Comparison of ENCODE assay signal across 15 cellular contexts in the genomic region with DNA sequence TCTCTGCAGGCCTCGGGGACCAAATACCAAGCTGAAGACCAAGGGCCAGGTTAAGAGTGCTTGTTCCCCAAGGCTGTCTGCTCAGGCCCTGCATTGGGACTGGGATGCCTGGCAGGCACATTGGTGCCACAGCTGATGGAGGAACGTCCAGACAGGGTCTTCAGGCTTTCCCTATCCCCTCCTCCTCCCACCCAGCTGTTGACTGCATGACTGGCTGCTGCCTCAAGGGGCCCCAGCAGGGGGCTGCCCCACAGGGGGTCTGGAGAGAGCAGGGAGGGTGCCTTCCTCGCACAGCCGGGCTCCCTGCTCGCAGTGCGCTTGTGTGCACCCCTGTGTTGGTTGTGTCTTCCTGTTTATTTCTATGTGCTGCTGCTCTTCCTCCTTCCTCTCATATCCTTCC. TPM values are rescaled to one million over a fixed set of nuclear protein-coding genes. Genes with fewer than 3 reads are reported as not detected.
DNase-seq lines count a peak whose midpoint lies in the region; ATAC-seq and TF ChIP-seq lines count a peak whose summit lies in the region.
"Had no signal": no experiment of that assay in that cellular context is flagged by ENCODE, and none has a peak within 500 bp of the region (broad histone marks: within the 10 kb centered on the region; RNA-seq: fewer than 3 reads in every experiment).

No MANE protein-coding gene starts in this region.

- H4K91ac ChIP-seq in neuronal stem cell (ENCODE audit: low read depth, low read length, poor library complexity) = no peak overlapping the region

- H4K8ac ChIP-seq in neuronal stem cell (ENCODE audit: low read depth, low read length) = no peak overlapping the region

- no peak for TF ChIP-seq CTCF in GM10266 (IDR thresholded peaks at IDR 0.05; ENCODE audit: control insufficient read depth, insufficient read depth, low read depth, missing control alignments)

- H2BK12ac ChIP-seq in neuronal stem cell (ENCODE audit: low read length) = no peak overlapping the region

- H3K9me3 ChIP-seq in HUES6 (ENCODE audit: control insufficient read depth, insufficient read depth, low read depth, low read length) = no peaks in the 10 kb centered on the region
- no peaks in the 10 kb centered on the region for H3K9me3 ChIP-seq in neuronal stem cell (replicated peaks in 1 of 2; ENCODE audit: control insufficient read depth in 2 of 2, insufficient read depth in 1 of 2, low read depth in 1 of 2, low read length in 2 of 2)
- H3K9me3 ChIP-seq: colonic mucosa, gastroesophageal sphincter, MG63, right lobe of liver had no signal

- H3K27ac ChIP-seq in HUES6 (ENCODE audit: low read depth, low read length) (peak overlapping the region; percentile 41; the same call in 1 of the 2 replicates), caudate nucleus (ENCODE audit: low read depth, low read length) (peak overlapping the region; percentile 83), neuronal stem cell (replicated peaks; ENCODE audit: low read length) (no peak overlapping the region)
- H3K27ac ChIP-seq: colonic mucosa, gastroesophageal sphincter, right lobe of liver had no signal

- H3K4me2 ChIP-seq in neuronal stem cell (ENCODE audit: insufficient read depth, low read length, poor library complexity, severe bottlenecking) = no peak overlapping the region

- ATAC-seq in Right ventricle myocardium inferior = no peak
- ATAC-seq: gastroesophageal sphincter; natural killer cell treated with Interleukin-12 subunit alpha and Interleukin-12 subunit beta and Interleukin-15 and Interleukin-18, amount 100 ng/mL, for 72 hours; stimulated activated naive CD8-positive, alpha-beta T cell treated with anti-CD3 and anti-CD28 coated beads, Interleukin-15, Interleukin-2, amounts not matched to agents 100 U/mL and 50 U/mL, for 24 hours had no signal

- peak overlapping the region; percentile 49 for H3K14ac ChIP-seq in neuronal stem cell (ENCODE audit: low read length)

- no peak overlapping the region for H2AFZ ChIP-seq in neuronal stem cell (ENCODE audit: low read length)

- peaks cover 51% of the 10 kb centered on the region for H3K36me3 ChIP-seq in HUES6 (ENCODE audit: control insufficient read depth, insufficient read depth, low read length)
- H3K36me3 ChIP-seq in neuronal stem cell (replicated peaks in 1 of 2; ENCODE audit: control insufficient read depth in 2 of 2, insufficient read depth in 2 of 2, low read length in 2 of 2) = peaks cover 33 to 78% of the 10 kb centered on the region in 2 donors

- H2BK5ac ChIP-seq in neuronal stem cell (ENCODE audit: low read length) = no peak overlapping the region

- no peak overlapping the region for H2AK5ac ChIP-seq in neuronal stem cell (ENCODE audit: low read depth, low read length)

- intact Hi-C loops in Right ventricle myocardium inferior (cut with DNase I) = loop anchor here (5.0 kb wide), 1 partner anchor 35 kb away; no protein-coding TSS in a partner anchor

- no peaks in the 10 kb centered on the region for H3K27me3 ChIP-seq in HUES6 (ENCODE audit: control insufficient read depth, insufficient read depth, low read length)
- no peaks in the 10 kb centered on the region for H3K27me3 ChIP-seq in neuronal stem cell (ENCODE audit: control insufficient read depth in 3 of 3, insufficient read depth in 3 of 3, low read depth in 1 of 3, low read length in 3 of 3)
- H3K27me3 ChIP-seq: colonic mucosa, gastroesophageal sphincter, MG63, right lobe of liver had no signal

- H3K4me3 ChIP-seq in HUES6 (ENCODE audit: low read depth, low read length) = no peak overlapping the region
- H3K4me3 ChIP-seq in neuronal stem cell (ENCODE audit: low read length in 2 of 2) = no peak overlapping the region
- H3K4me3 ChIP-seq: colonic mucosa, gastroesophageal sphincter, MG63, right lobe of liver had no signal

- no peak overlapping the region for H3K4ac ChIP-seq in neuronal stem cell (ENCODE audit: low read length)

- H3K9ac ChIP-seq in HUES6 (ENCODE audit: low read length) (no peak overlapping the region), neuronal stem cell (ENCODE audit: low read depth, low read length, poor library complexity) (no peak overlapping the region)

- WGBS in neuronal stem cell (ENCODE audit: extremely low coverage in 2 of 2, insufficient read length in 2 of 2, insufficient replicate concordance in 1 of 2), 2 donors = no CpG with 5 or more reads among the region's 6 CpGs

- no peak overlapping the region for H2BK15ac ChIP-seq in neuronal stem cell (ENCODE audit: low read length)

- no peak overlapping the region for H3K18ac ChIP-seq in neuronal stem cell (ENCODE audit: low read length)

- H2BK120ac ChIP-seq in neuronal stem cell (ENCODE audit: low read depth, low read length) = no peak overlapping the region

- H3K23ac ChIP-seq in neuronal stem cell (ENCODE audit: low read depth, low read length, poor library complexity) = no peak overlapping the region

- peaks cover 48% of the 10 kb centered on the region for H3K4me1 ChIP-seq in HUES6 (ENCODE audit: control insufficient read depth, insufficient read depth, low read length)
- peaks cover 34 to 39% of the 10 kb centered on the region in 2 donors for H3K4me1 ChIP-seq in neuronal stem cell (ENCODE audit: control insufficient read depth in 2 of 2, insufficient read depth in 1 of 2, low read depth in 1 of 2, low read length in 2 of 2)
- H3K4me1 ChIP-seq: colonic mucosa, right lobe of liver had no signal

- DNase-seq in GM10266 (ENCODE audit: extremely low spot score) = peak; percentile 28
- DNase-seq in caudate nucleus (lab: John Stamatoyannopoulos, UW) = no peak
- DNase-seq in neuronal stem cell (ENCODE audit: low spot score) = no peak
- no peak for DNase-seq in RKO (ENCODE audit: low spot score)
- no peak for DNase-seq in activated effector memory CD4-positive, alpha-beta T cell treated with anti-CD3 and anti-CD28 coated beads, Interleukin-2, amount 50 U/mL, for 16 hours
- no peak for DNase-seq in Right ventricle myocardium inferior (ENCODE audit: missing footprints)
- DNase-seq: colonic mucosa, MG63, NCI-H1436 treated with DMSO at 0.1 percent for 48 hours, right lobe of liver had no signal

- H3K79me1 ChIP-seq in neuronal stem cell (ENCODE audit: low read depth, low read length) = peaks cover 11% of the 10 kb centered on the region

RNA-seq across cellular contexts. Expression of a gene that starts 9.9 kb away (rescaled TPM):
- polyA plus RNA-seq in neuronal stem cell (2013, experiment 1 of 2) = 74.6 TPM
- 74.3 TPM for polyA plus RNA-seq in neuronal stem cell (2013, experiment 2 of 2)
- 11.1 TPM for total RNA-seq in Right ventricle myocardium inferior
- total RNA-seq: mononuclear cell; natural killer cell treated with Interleukin-12 subunit alpha and Interleukin-12 subunit beta and Interleukin-15 and Interleukin-18, amount 100 ng/mL, for 72 hours had no signal

RNA-seq across cellular contexts. Expression of a gene that starts 31.7 kb away (rescaled TPM):
- polyA plus RNA-seq in neuronal stem cell (2013, experiment 1 of 2) = 15.2 TPM
- polyA plus RNA-seq in neuronal stem cell (2013, experiment 2 of 2) = 15.8 TPM
- total RNA-seq in Right ventricle myocardium inferior = 18.7 TPM
